15 cellular contexts compared by ENCODE assay signal in the genomic region with DNA sequence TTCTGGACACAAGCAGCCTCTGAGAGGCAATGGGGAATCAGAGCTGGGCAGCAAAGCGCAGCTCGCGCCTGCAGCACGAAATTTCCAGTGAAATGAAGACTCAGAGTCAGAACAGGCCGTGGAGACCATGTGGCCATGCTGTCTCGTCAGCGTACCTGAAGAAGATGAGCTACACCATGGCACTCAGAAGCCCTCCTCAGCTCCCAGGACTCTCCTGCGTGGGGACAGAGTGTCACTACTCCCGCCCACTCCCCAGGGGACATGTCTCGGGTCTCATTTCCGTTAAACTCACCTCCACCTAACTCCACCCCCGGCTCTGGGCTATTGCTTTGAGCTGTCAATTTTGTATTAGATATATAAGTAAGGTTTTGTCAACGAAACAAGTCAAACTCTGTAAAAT.
A peak's percentile ranks its signal among the peaks of the same experiment; 100 is the strongest.
DNase-seq lines count a peak whose midpoint lies in the region; ATAC-seq and TF ChIP-seq lines count a peak whose summit lies in the region.
"Had no signal": no experiment of that assay in that cellular context is flagged by ENCODE, and none has a peak within 500 bp of the region (broad histone marks: within the 10 kb centered on the region; RNA-seq: fewer than 3 reads in every experiment).

No MANE protein-coding gene starts in this region.

- no peaks in the 10 kb centered on the region for H3K27me3 ChIP-seq in mesendoderm (ENCODE audit: insufficient read depth, low read length, poor library complexity)

- DNase-seq in activated CD8-positive, alpha-beta memory T cell treated with anti-CD3 and anti-CD28 coated beads for 24 hours, result peak; percentile 17
- DNase-seq in activated CD8-positive, alpha-beta memory T cell treated with anti-CD3 and anti-CD28 coated beads, Interleukin-2, amount 50 U/mL, for 4 hours, result no peak
- DNase-seq in activated CD4-positive, alpha-beta memory T cell treated with anti-CD3 and anti-CD28 coated beads for 36 hours, result peak; percentile 1
- no peak for DNase-seq in mesendoderm
- no peak for DNase-seq in omental fat pad (ENCODE audit: low spot score)
- DNase-seq: COR-L47, MM.1S, NCI-H1105 treated with DMSO at 0.1 percent for 48 hours, NCI-H2081, NCI-H524 treated with DMSO at 0.1 percent for 48 hours, PC-9 had no signal

- POLR2A ChIA-PET in activated CD4-positive, alpha-beta memory T cell treated with anti-CD3 and anti-CD28 coated beads for 36 hours (lab: Charles Lee), result no interaction called here

- whole genome bisulfite sequencing in mesendoderm (ENCODE audit: extremely low coverage, insufficient coverage, low lambda C conversion rate), result no CpG with 5 or more reads among the region's 13 CpGs

- H3K56ac ChIP-seq in mesendoderm (ENCODE audit: low read length), result peak overlapping the region; percentile 50

- no peak overlapping the region for H3K18ac ChIP-seq in mesendoderm (ENCODE audit: low read length)

- no peak overlapping the region for H3K27ac ChIP-seq in mesendoderm (ENCODE audit: low read depth, low read length)
- H3K27ac ChIP-seq: PC-9 had no signal

- peaks cover 11% of the 10 kb centered on the region for H3K4me1 ChIP-seq in mesendoderm (ENCODE audit: control insufficient read depth, low read depth, low read length)

- H2BK120ac ChIP-seq in mesendoderm (ENCODE audit: low read depth, low read length), result no peak overlapping the region

- no peak overlapping the region for H3K4me2 ChIP-seq in mesendoderm (ENCODE audit: low read length)
- H3K4me2 ChIP-seq: PC-9 had no signal

- TF ChIP-seq CTCF in omental fat pad (IDR thresholded peaks at IDR 0.05), result no peak

- H3K23ac ChIP-seq in mesendoderm (ENCODE audit: low read length), result no peak overlapping the region

- H3K4ac ChIP-seq in mesendoderm (ENCODE audit: low read depth, low read length), result no peak overlapping the region

- H4K8ac ChIP-seq in mesendoderm (ENCODE audit: low read depth, low read length), result no peak overlapping the region

- H3K9me3 Mint-ChIP-seq in activated CD4-positive, alpha-beta memory T cell treated with anti-CD3 and anti-CD28 coated beads for 36 hours, result peaks cover 15% of the 10 kb centered on the region

- no peaks in the 10 kb centered on the region for H3K79me1 ChIP-seq in mesendoderm (ENCODE audit: low read length)

- no peak overlapping the region for H3K27ac Mint-ChIP-seq in activated CD4-positive, alpha-beta memory T cell treated with anti-CD3 and anti-CD28 coated beads for 36 hours
- H3K27ac Mint-ChIP-seq: CD14-positive monocyte had no signal

- H3K36me3 Mint-ChIP-seq in activated CD4-positive, alpha-beta memory T cell treated with anti-CD3 and anti-CD28 coated beads for 36 hours, result peaks cover 5% of the 10 kb centered on the region

- H3K4me3 Mint-ChIP-seq in activated CD4-positive, alpha-beta memory T cell treated with anti-CD3 and anti-CD28 coated beads for 36 hours, result no peak overlapping the region
- H3K4me3 Mint-ChIP-seq: CD14-positive monocyte had no signal

- ATAC-seq in HG03342 (IDR thresholded peaks at IDR 0.05; ENCODE audit: unreplicated experiment) (no peak), omental fat pad (ENCODE audit: low FRiP score) (no peak), GM19455 (IDR thresholded peaks at IDR 0.05; ENCODE audit: unreplicated experiment) (no peak), GM19463 (IDR thresholded peaks at IDR 0.05; ENCODE audit: unreplicated experiment) (no peak)

- H2AK5ac ChIP-seq in mesendoderm (ENCODE audit: low read length), result peak overlapping the region; percentile 40

- H2BK5ac ChIP-seq in mesendoderm (ENCODE audit: low read length), result no peak overlapping the region

- no peaks in the 10 kb centered on the region for H3K36me3 ChIP-seq in mesendoderm (ENCODE audit: control insufficient read depth, insufficient read depth, low read length)

- no peaks in the 10 kb centered on the region for H3K79me2 ChIP-seq in mesendoderm (ENCODE audit: control insufficient read depth, insufficient read depth, low read length)

- no peak overlapping the region for H3K4me3 ChIP-seq in mesendoderm (ENCODE audit: low read length)
- H3K4me3 ChIP-seq: PC-9 had no signal

- no peak overlapping the region for H2BK15ac ChIP-seq in mesendoderm (replicated peaks; ENCODE audit: low read depth)

- no peak overlapping the region for H3K9ac ChIP-seq in mesendoderm (ENCODE audit: low read length)

- no peak overlapping the region for H4K5ac ChIP-seq in mesendoderm (ENCODE audit: low read length)

- H3K27me3 Mint-ChIP-seq in activated CD4-positive, alpha-beta memory T cell treated with anti-CD3 and anti-CD28 coated beads for 36 hours, result peaks cover 9% of the 10 kb centered on the region

- H3K4me1 Mint-ChIP-seq in activated CD4-positive, alpha-beta memory T cell treated with anti-CD3 and anti-CD28 coated beads for 36 hours (ENCODE audit: low read depth), result no peaks in the 10 kb centered on the region

- intact Hi-C loops in activated CD4-positive, alpha-beta memory T cell treated with anti-CD3 and anti-CD28 coated beads for 36 hours (cut with micrococcal nuclease), result no loop called here

- CTCF ChIA-PET in activated CD4-positive, alpha-beta memory T cell treated with anti-CD3 and anti-CD28 coated beads for 36 hours (lab: Charles Lee), result no interaction called here

Comparison
In these comparisons a context has a peak if more than half of its experiments do, and no peak if none do; other contexts are left out.
1. DNase-seq: peak in activated CD8-positive, alpha-beta memory T cell treated with anti-CD3 and anti-CD28 coated beads for 24 hours (single experiment) and activated CD4-positive, alpha-beta memory T cell treated with anti-CD3 and anti-CD28 coated beads for 36 hours (single experiment); none in activated CD8-positive, alpha-beta memory T cell treated with anti-CD3 and anti-CD28 coated beads, Interleukin-2, amount 50 U/mL, for 4 hours (single experiment), mesendoderm (single experiment) and omental fat pad (single experiment).